14 cellular contexts compared by ENCODE assay signal in the genomic region with DNA sequence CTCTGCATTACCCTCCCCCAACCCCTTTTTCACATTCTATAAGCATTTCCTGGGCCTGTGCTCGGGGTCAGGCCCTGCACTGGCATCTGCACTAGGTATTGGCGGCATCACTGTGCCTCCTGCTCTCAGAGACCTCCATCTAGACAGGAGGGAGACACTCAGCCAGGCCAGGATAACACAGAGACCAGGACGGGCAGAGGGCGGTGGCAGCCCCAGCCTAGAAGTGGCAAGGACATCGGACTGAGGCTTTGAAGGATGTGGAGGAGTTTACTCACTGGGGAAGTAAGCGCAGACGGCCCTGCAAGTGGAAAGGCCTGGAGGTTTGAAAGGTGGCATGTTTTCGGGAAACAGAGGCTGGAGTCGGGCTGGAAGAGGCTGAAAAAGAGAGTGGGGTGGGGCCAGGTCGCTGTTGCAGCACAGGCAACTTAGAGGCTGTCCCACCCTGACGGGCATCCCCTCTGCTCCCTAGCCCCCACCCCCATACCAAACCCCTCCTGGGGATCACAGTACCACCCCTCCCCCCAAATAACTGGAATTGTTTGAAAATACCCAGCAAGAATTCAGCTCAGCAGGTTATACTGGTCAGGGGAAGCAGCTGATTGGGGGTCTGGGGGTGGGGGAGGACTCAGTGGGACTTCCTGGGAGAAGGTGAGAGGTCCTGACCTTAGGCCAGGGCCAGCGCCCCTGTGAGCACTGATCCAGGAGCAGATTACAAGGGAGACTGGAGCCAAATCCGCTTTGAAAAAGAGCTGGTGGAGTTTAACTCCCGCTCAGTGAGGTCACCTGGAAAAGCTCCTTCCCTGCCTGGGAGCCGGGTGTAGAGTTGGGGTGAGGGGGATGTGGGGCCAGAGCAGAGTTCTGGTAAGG.
"Had no signal": no experiment of that assay in that cellular context is flagged by ENCODE, and none has a peak within 500 bp of the region (broad histone marks: within the 10 kb centered on the region; RNA-seq: fewer than 3 reads in every experiment).

No MANE protein-coding gene starts in this region.

- ATAC-seq: activated T-helper 17 cell treated with anti-CD3 and anti-CD28 coated beads, Interleukin-2, amount 50 U/mL, for 72 hours; right lobe of liver had no signal

- H3K4me3 ChIP-seq: dorsolateral prefrontal cortex, esophagus muscularis mucosa, left ventricle myocardium inferior, ovary, right lobe of liver, smooth muscle cell, upper lobe of left lung had no signal

- DNase-seq: activated CD4-positive, CD25-positive, alpha-beta regulatory T cell treated with anti-CD3 and anti-CD28 coated beads, Interleukin-2, amount 50 U/mL, for 72 hours; activated naive CD4-positive, alpha-beta T cell treated with anti-CD3 and anti-CD28 coated beads for 36 hours; dorsolateral prefrontal cortex; kidney; left ventricle myocardium inferior; ovary; right lobe of liver; stimulated activated CD4-positive, alpha-beta T cell treated with anti-CD3 and anti-CD28 coated beads, Interleukin-4, amount 100 ng/mL, for 4 hours; stimulated activated CD8-positive, alpha-beta memory T cell treated with anti-CD3 and anti-CD28 coated beads, Interleukin-4, amount 100 ng/mL, for 48 hours; stimulated activated naive CD4-positive, alpha-beta T cell treated with Interleukin-2 at 50 U/mL for 16 hours; upper lobe of left lung had no signal

- H3K9me3 Mint-ChIP-seq: activated naive CD4-positive, alpha-beta T cell treated with anti-CD3 and anti-CD28 coated beads for 36 hours; activated T-helper 17 cell treated with anti-CD3 and anti-CD28 coated beads, Interleukin-2, amount 50 U/mL, for 72 hours had no signal

- H3K27ac ChIP-seq: dorsolateral prefrontal cortex, esophagus muscularis mucosa, left ventricle myocardium inferior, ovary, right lobe of liver, upper lobe of left lung had no signal

- H3K4me1 Mint-ChIP-seq: activated T-helper 17 cell treated with anti-CD3 and anti-CD28 coated beads, Interleukin-2, amount 50 U/mL, for 72 hours had no signal

- H3K9me3 ChIP-seq: esophagus muscularis mucosa, left ventricle myocardium inferior, ovary, right lobe of liver, upper lobe of left lung had no signal

- H3K4me3 Mint-ChIP-seq: activated naive CD4-positive, alpha-beta T cell treated with anti-CD3 and anti-CD28 coated beads for 36 hours; activated T-helper 17 cell treated with anti-CD3 and anti-CD28 coated beads, Interleukin-2, amount 50 U/mL, for 72 hours had no signal

- H3K27ac Mint-ChIP-seq: activated naive CD4-positive, alpha-beta T cell treated with anti-CD3 and anti-CD28 coated beads for 36 hours; activated T-helper 17 cell treated with anti-CD3 and anti-CD28 coated beads, Interleukin-2, amount 50 U/mL, for 72 hours had no signal

- H3K4me1 ChIP-seq: esophagus muscularis mucosa, left ventricle myocardium inferior had no signal

- H3K36me3 ChIP-seq: esophagus muscularis mucosa, left ventricle myocardium inferior, ovary, right lobe of liver, upper lobe of left lung had no signal

- H3K27me3 ChIP-seq: ovary, upper lobe of left lung had no signal

- H3K4me2 ChIP-seq: smooth muscle cell had no signal
